Comparison of ENCODE assay signal across 24 cellular contexts in the genomic region with DNA sequence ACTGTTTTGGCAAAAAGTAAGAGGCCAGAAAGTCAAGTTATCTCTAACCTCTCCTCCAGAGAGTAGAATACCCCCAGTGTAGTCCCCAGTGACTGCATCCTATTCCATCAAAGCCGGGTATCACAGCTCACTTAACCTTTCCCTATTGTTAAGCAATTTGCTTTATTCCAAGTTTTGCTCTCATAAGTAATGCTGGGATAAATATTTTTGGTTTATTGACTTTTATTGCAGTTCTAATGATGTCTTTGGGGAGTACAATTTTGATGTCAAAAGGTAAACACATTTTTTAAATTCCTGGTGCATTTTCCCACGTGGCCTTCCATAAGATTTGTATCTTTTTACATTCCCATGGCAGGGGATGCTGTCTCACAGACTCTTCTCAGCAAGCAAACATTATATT. TPM values are rescaled to one million over a fixed set of nuclear protein-coding genes. Genes with fewer than 3 reads are reported as not detected.
A peak's percentile ranks its signal among the peaks of the same experiment; 100 is the strongest.
DNase-seq lines count a peak whose midpoint lies in the region; ATAC-seq, FAIRE-seq and TF ChIP-seq lines count a peak whose summit lies in the region.
"Had no signal": no experiment of that assay in that cellular context is flagged by ENCODE, and none has a peak within 500 bp of the region (broad histone marks: within the 10 kb centered on the region; RNA-seq: fewer than 3 reads in every experiment).

No MANE protein-coding gene starts in this region.

- H3K79me1 ChIP-seq in IMR-90 (ENCODE audit: low read depth in 1 of 2, low read length in 2 of 2): no peaks in the 10 kb centered on the region

- DNase-seq in IMR-90 (no peak), neural crest cell (ENCODE audit: low read depth, low spot score) (no peak), ureter (ENCODE audit: low spot score) (no peak), NCI-H69 (lab: John Stamatoyannopoulos, UW) (no peak), anterior cingulate cortex (lab: John Stamatoyannopoulos, UW) (no peak)
- DNase-seq: C1 segment of cervical spinal cord; Calu3; CD8-positive, alpha-beta memory T cell; DMS153; GF-D8; H9; MV-4-11; NCI-H1105 treated with DMSO at 0.1 percent for 48 hours; NCI-H1694; NCI-H2081; NCI-H2171; NCI-H345; NCI-H524; Peyer's patch had no signal

- H3K36me3 Mint-ChIP-seq in neural crest cell (ENCODE audit: low read depth): no peaks in the 10 kb centered on the region
- H3K36me3 Mint-ChIP-seq: CD8-positive, alpha-beta memory T cell had no signal

- H3K9me3 ChIP-seq in BLaER1 (no peaks in the 10 kb centered on the region), IMR-90 (ENCODE audit: control insufficient read depth, insufficient read depth, low read length) (no peaks in the 10 kb centered on the region)
- H3K9me3 ChIP-seq: Peyer's patch had no signal

- H4K20me1 ChIP-seq in BLaER1 (no peaks in the 10 kb centered on the region), IMR-90 (ENCODE audit: insufficient read depth, low read length) (no peaks in the 10 kb centered on the region)

- H2BK15ac ChIP-seq in IMR-90 (ENCODE audit: low read depth, low read length): no peak overlapping the region

- POLR2A ChIA-PET in IMR-90 (lab: Charles Lee; ENCODE audit: unreplicated experiment): no interaction called here

- H4K5ac ChIP-seq in IMR-90 (ENCODE audit: low read depth, low read length): no peak overlapping the region

- H3K4me3 Mint-ChIP-seq in neural crest cell: no peak overlapping the region
- H3K4me3 Mint-ChIP-seq: CD8-positive, alpha-beta memory T cell; H9 had no signal

- intact Hi-C loops in IMR-90 (cut with micrococcal nuclease): no loop called here

- peaks cover 4% of the 10 kb centered on the region for H3K9me3 Mint-ChIP-seq in neural crest cell
- H3K9me3 Mint-ChIP-seq: CD8-positive, alpha-beta memory T cell; H9 had no signal

- no peak overlapping the region for H2BK5ac ChIP-seq in IMR-90 (ENCODE audit: low read depth, low read length, poor library complexity, severe bottlenecking)

- dilution Hi-C loops in IMR-90 (cut with HindIII; ENCODE audit: low sequenced_read_pairs, unreplicated experiment): no loop called here

- H3K27ac Mint-ChIP-seq in neural crest cell (ENCODE audit: unreplicated experiment): peak overlapping the region; percentile 47
- H3K27ac Mint-ChIP-seq: CD8-positive, alpha-beta memory T cell had no signal

- no CpG with 5 or more reads among the region's 2 CpGs for WGBS in IMR-90 (ENCODE audit: extremely low coverage in 2 of 2, insufficient read length in 1 of 2), 2 experiments

- no peaks in the 10 kb centered on the region for H3K9me1 ChIP-seq in IMR-90 (ENCODE audit: insufficient read depth, low read length)

- no peak overlapping the region for H2AFZ ChIP-seq in IMR-90 (replicated peaks; ENCODE audit: low read length, poor library complexity)

- peak overlapping the region; percentile 92 for H3K4me2 ChIP-seq in BLaER1
- H3K4me2 ChIP-seq in IMR-90 (ENCODE audit: low read depth, low read length): no peak overlapping the region
- H3K4me2 ChIP-seq: KMS-11 had no signal

- no peak for TF ChIP-seq RAD21 in IMR-90 (IDR thresholded peaks at IDR 0.05; ENCODE audit: low read length)

- FAIRE-seq in endometrium (lab: Jason Lieb, UNC): peak; percentile 72

- in situ Hi-C loops in IMR-90 (cut with MboI; ENCODE audit: low sequenced_read_pairs): no loop called here

- peaks cover 49% of the 10 kb centered on the region for H3K4me1 Mint-ChIP-seq in neural crest cell

- H3K27ac ChIP-seq in BLaER1 (peak overlapping the region; percentile 86), IMR-90 (ENCODE audit: insufficient read depth, low read length) (no peak overlapping the region)
- H3K27ac ChIP-seq: KMS-11, Peyer's patch had no signal

- H4K8ac ChIP-seq in IMR-90 (ENCODE audit: low read depth in 2 of 2, low read length in 2 of 2): no peak overlapping the region

- H3K14ac ChIP-seq in IMR-90 (replicated peaks; ENCODE audit: low read depth, low read length): no peak overlapping the region

- H2BK20ac ChIP-seq in IMR-90 (ENCODE audit: low read depth, low read length): no peak overlapping the region

- no TSS peak for BruUV-seq in IMR-90 (replicated peaks; lab: Mats Ljungman, UMichigan)

- H3K27me3 ChIP-seq in BLaER1 (no peaks in the 10 kb centered on the region), IMR-90 (ENCODE audit: control insufficient read depth, insufficient read depth, low read length) (no peaks in the 10 kb centered on the region)
- H3K27me3 ChIP-seq: Peyer's patch had no signal

- H3K4me3 ChIP-seq in BLaER1 (no peak overlapping the region), IMR-90 (ENCODE audit: insufficient read depth, low read depth, low read length) (no peak overlapping the region)
- H3K4me3 ChIP-seq: Peyer's patch had no signal

- no peak overlapping the region for H2AK9ac ChIP-seq in IMR-90 (replicated peaks; ENCODE audit: low read depth, low read length, poor library complexity)

- H2AK5ac ChIP-seq in IMR-90 (ENCODE audit: low read depth, low read length): no peak overlapping the region

- TF ChIP-seq POLR2A in IMR-90 (IDR thresholded peaks at IDR 0.05; ENCODE audit: low read depth, low read length): no peak

- H3K56ac ChIP-seq in IMR-90 (ENCODE audit: extremely low read depth, insufficient read depth, low read length): no peak overlapping the region

- no peak overlapping the region for H3K23ac ChIP-seq in IMR-90 (ENCODE audit: low read depth, low read length)

- H3K18ac ChIP-seq in IMR-90 (ENCODE audit: low read depth, low read length): no peak overlapping the region

- peak overlapping the region; percentile 23; the same call in 1 of the 2 replicates for H2BK120ac ChIP-seq in IMR-90 (ENCODE audit: low read depth, low read length)

- ATAC-seq in IMR-90 (ENCODE audit: low read depth): no peak

- H4K91ac ChIP-seq in IMR-90 (ENCODE audit: insufficient read depth, low read depth, low read length): no peak overlapping the region; the same call in 1 of the 2 replicates

- H3K36me3 ChIP-seq in BLaER1 (no peaks in the 10 kb centered on the region), IMR-90 (ENCODE audit: control insufficient read depth, insufficient read depth, low read length) (no peaks in the 10 kb centered on the region)
- H3K36me3 ChIP-seq: Peyer's patch had no signal

- no peaks in the 10 kb centered on the region for H3K27me3 Mint-ChIP-seq in neural crest cell (ENCODE audit: low read depth)

- no peak overlapping the region for H3K9ac ChIP-seq in BLaER1
- no peak overlapping the region for H3K9ac ChIP-seq in IMR-90 (ENCODE audit: low read depth, low read length)
- H3K9ac ChIP-seq: KMS-11 had no signal

- H3K4ac ChIP-seq in IMR-90 (ENCODE audit: low read depth, low read length): 0 out of 2 replicates have a peak overlapping the region, but pooled peaks have one; percentile 8

- H3K4me1 ChIP-seq in BLaER1 (peaks cover 71% of the 10 kb centered on the region), IMR-90 (ENCODE audit: control insufficient read depth, insufficient read depth, low read length) (peaks cover 9% of the 10 kb centered on the region)
- H3K4me1 ChIP-seq: Peyer's patch had no signal

- CTCF ChIA-PET in IMR-90 (lab: Yijun Ruan, JAX): no interaction called here

- TF ChIP-seq CTCF in IMR-90 (conservative IDR thresholded peaks at IDR 0.05; ENCODE audit: low read depth, low read length) (no peak), neural crest cell (conservative IDR thresholded peaks at IDR 0.05) (no peak)

TF ChIP-seq in IMR-90, 13 proteins besides CTCF, POLR2A, EP300 and RAD21:
- TF ChIP-seq USF2 (IDR thresholded peaks at IDR 0.05; ENCODE audit: low read depth, low read length) (no peak), BHLHE40 (IDR thresholded peaks at IDR 0.05; ENCODE audit: low read depth, low read length) (no peak), MAFK (IDR thresholded peaks at IDR 0.05; ENCODE audit: low read depth, low read length) (no peak), CHD1 (IDR thresholded peaks at IDR 0.05; ENCODE audit: low read depth, low read length) (no peak), RCOR1 (IDR thresholded peaks at IDR 0.05; ENCODE audit: insufficient replicate concordance, low read length) (no peak), MAZ (IDR thresholded peaks at IDR 0.05; ENCODE audit: borderline replicate concordance, low read depth, low read length) (no peak), MXI1 (IDR thresholded peaks at IDR 0.05; ENCODE audit: borderline replicate concordance, low read depth, low read length) (no peak), NFE2L2 (IDR thresholded peaks at IDR 0.05; ENCODE audit: low read depth, low read length) (no peak), CEBPB (IDR thresholded peaks at IDR 0.05; ENCODE audit: low read depth, low read length) (no peak), SMC3 (IDR thresholded peaks at IDR 0.05; ENCODE audit: low read depth, low read length) (no peak), FOS (IDR thresholded peaks at IDR 0.05; ENCODE audit: low read depth, low read length) (no peak), RFX5 (IDR thresholded peaks at IDR 0.05; ENCODE audit: low read depth, low read length) (no peak)
- TF ChIP-seq, protein P1, sequence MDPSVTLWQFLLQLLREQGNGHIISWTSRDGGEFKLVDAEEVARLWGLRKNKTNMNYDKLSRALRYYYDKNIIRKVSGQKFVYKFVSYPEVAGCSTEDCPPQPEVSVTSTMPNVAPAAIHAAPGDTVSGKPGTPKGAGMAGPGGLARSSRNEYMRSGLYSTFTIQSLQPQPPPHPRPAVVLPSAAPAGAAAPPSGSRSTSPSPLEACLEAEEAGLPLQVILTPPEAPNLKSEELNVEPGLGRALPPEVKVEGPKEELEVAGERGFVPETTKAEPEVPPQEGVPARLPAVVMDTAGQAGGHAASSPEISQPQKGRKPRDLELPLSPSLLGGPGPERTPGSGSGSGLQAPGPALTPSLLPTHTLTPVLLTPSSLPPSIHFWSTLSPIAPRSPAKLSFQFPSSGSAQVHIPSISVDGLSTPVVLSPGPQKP (IDR thresholded peaks at IDR 0.05; ENCODE audit: borderline replicate concordance, low read depth, low read length): no peak

RNA-seq across cellular contexts. Expression of gene CMPK2, which starts 43.3 kb away (rescaled TPM):
- total RNA-seq in IMR-90 (2012; rRNA removed) (0.18 and 0.28 TPM in 2 replicates), neural crest cell (2.2 and 3.3 TPM in 2 replicates), ureter (7.5 TPM)
- polyA plus RNA-seq in IMR-90 (2012; rRNA removed): 0.03 and 0.11 TPM in 2 replicates
- 0.02 TPM in 1 of 2 replicates, not detected in the other for polyA plus RNA-seq in IMR-90 (2012; cell fraction: cytosol; rRNA removed)
- polyA plus RNA-seq in IMR-90 (2012; cell fraction: nucleus; rRNA removed; ENCODE audit: low replicate concordance): 0.05 and 0.07 TPM in 2 replicates

RNA-seq across cellular contexts. Expression of gene RSAD2, which starts 55.2 kb away (rescaled TPM):
- not detected in 2 replicates for total RNA-seq in IMR-90 (2012; rRNA removed)
- not detected in 2 replicates for polyA plus RNA-seq in IMR-90 (2012; rRNA removed)
- polyA plus RNA-seq in IMR-90 (2012; cell fraction: cytosol; rRNA removed): not detected in 2 replicates
- polyA plus RNA-seq in IMR-90 (2012; cell fraction: nucleus; rRNA removed; ENCODE audit: low replicate concordance): not detected in 2 replicates
- 1.0 and 1.1 TPM in 2 replicates for total RNA-seq in neural crest cell
- total RNA-seq in ureter: 4.4 TPM
- total RNA-seq: H9, HT1080, OCI-LY7 had no signal
